ENCODE assay signal across 8 cellular contexts in the genomic region with DNA sequence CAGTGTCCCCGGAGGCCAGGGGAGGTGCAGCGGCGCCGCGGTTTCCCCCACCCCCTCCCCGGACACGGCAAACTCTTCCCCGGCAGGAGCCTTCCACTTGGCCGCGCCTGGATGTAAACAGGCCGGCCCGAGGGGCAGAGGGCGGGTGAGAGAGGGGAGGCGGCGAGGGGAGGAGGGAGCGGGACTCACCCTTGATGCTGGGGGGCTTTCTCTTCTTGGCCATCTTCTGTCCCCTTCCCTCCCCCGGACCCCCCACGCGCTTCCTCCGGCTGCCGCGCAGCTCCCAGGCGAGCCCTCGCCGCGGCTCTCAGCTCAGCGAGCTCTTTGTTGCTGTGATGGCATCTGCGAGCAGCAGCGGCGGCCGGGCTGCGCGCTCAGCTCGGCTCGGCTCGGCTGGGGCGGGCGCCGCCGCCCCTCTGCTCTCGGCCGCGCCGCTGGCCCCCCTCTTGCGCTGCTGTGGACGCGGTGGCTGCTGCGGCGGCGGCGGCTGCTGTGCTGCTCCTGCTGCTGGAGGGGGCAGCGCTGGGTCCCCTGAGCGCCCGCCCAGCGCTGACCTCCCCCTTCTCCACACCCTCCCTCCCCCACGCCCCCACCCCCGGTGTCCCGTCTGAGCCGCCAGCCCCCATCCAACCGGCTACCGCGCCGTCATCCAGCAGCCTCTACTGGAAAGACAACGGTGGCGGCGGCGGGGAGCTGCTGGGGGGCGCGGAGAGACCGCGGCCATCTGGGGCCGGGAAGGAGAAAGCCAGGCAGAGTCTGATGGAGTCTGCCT. TPM values are rescaled to one million over a fixed set of nuclear protein-coding genes. Genes with fewer than 3 reads are reported as not detected.
A peak's percentile ranks its signal among the peaks of the same experiment; 100 is the strongest.
DNase-seq lines count a peak whose midpoint lies in the region; ATAC-seq and TF ChIP-seq lines count a peak whose summit lies in the region.

No MANE protein-coding gene starts in this region.

- no peaks in the 10 kb centered on the region for H3K9me3 ChIP-seq in esophagus squamous epithelium

- peak overlapping the region; percentile 28 for H3K4me3 Mint-ChIP-seq in activated CD4-positive, alpha-beta T cell treated with anti-CD3 and anti-CD28 coated beads, Interleukin-2, amount 10 ng/mL, durations not matched to agents 7 days and 5 days
- peak overlapping the region; percentile 58 to 81 (median 72) for H3K4me3 Mint-ChIP-seq in naive B cell

- no peak for TF ChIP-seq CTCF in HL-60 (IDR thresholded peaks at IDR 0.05; ENCODE audit: insufficient read depth, low read length)
- no peak for TF ChIP-seq CTCF in esophagus squamous epithelium (IDR thresholded peaks at IDR 0.05)

- ATAC-seq in naive B cell (ENCODE audit: low read depth in 2 of 2) = peak; percentile 55 to 62

- H3K27me3 ChIP-seq in HL-60 (ENCODE audit: insufficient read depth, poor library complexity, severe bottlenecking) (peaks cover 44% of the 10 kb centered on the region), esophagus squamous epithelium (peaks cover 0 to 84% (median 14%) of the 10 kb centered on the region in 4 donors)

- 0% methylated on average over 5 to 7 of the region's 72 CpGs for WGBS in esophagus squamous epithelium, 2 donors

- H3K27me3 Mint-ChIP-seq in activated CD4-positive, alpha-beta T cell treated with anti-CD3 and anti-CD28 coated beads, Interleukin-2, amount 10 ng/mL, durations not matched to agents 7 days and 5 days = peaks cover 70% of the 10 kb centered on the region
- peaks cover 66 to 86% (median 77%) of the 10 kb centered on the region in 3 donors for H3K27me3 Mint-ChIP-seq in naive B cell

- no peaks in the 10 kb centered on the region for H3K36me3 ChIP-seq in esophagus squamous epithelium

- H3K36me3 Mint-ChIP-seq in activated CD4-positive, alpha-beta T cell treated with anti-CD3 and anti-CD28 coated beads, Interleukin-2, amount 10 ng/mL, durations not matched to agents 7 days and 5 days (ENCODE audit: low read depth) = no peaks in the 10 kb centered on the region
- H3K36me3 Mint-ChIP-seq in naive B cell = no peaks in the 10 kb centered on the region

- intact Hi-C loops in esophagus squamous epithelium (cut with DNase I) = no loop called here

- H3K9me3 Mint-ChIP-seq in activated CD4-positive, alpha-beta T cell treated with anti-CD3 and anti-CD28 coated beads, Interleukin-2, amount 10 ng/mL, durations not matched to agents 7 days and 5 days = no peaks in the 10 kb centered on the region
- H3K9me3 Mint-ChIP-seq in naive B cell = peaks cover 0 to 14% (median 5%) of the 10 kb centered on the region in 7 donors

- no peak overlapping the region for H3K27ac Mint-ChIP-seq in activated CD4-positive, alpha-beta T cell treated with anti-CD3 and anti-CD28 coated beads, Interleukin-2, amount 10 ng/mL, durations not matched to agents 7 days and 5 days
- H3K27ac Mint-ChIP-seq in naive B cell = no peak overlapping the region

- peak; percentile 10 for DNase-seq in activated CD4-positive, alpha-beta T cell treated with anti-CD3 and anti-CD28 coated beads, Interleukin-2, amount 10 ng/mL, durations not matched to agents 7 days and 5 days
- DNase-seq in activated CD4-positive, alpha-beta T cell treated with anti-CD3 and anti-CD28 coated beads for 1 hour = no peak
- DNase-seq in HL-60 (ENCODE audit: low read depth in 1 of 2, low spot score in 1 of 2) (no peak), esophagus squamous epithelium (lab: John Stamatoyannopoulos, UW) (no peak), naive B cell (no peak), LoVo (ENCODE audit: low spot score) (no peak), DMS114 treated with DMSO at 0.1 percent for 48 hours (lab: John Stamatoyannopoulos, UW; ENCODE audit: unreplicated experiment) (no peak)
- DNase-seq in activated CD8-positive, alpha-beta memory T cell treated with anti-CD3 and anti-CD28 coated beads for 24 hours = peak; percentile 63

- H3K4me1 Mint-ChIP-seq in activated CD4-positive, alpha-beta T cell treated with anti-CD3 and anti-CD28 coated beads, Interleukin-2, amount 10 ng/mL, durations not matched to agents 7 days and 5 days = peaks cover 10% of the 10 kb centered on the region
- peaks cover 17 to 23% (median 20%) of the 10 kb centered on the region in 3 donors for H3K4me1 Mint-ChIP-seq in naive B cell

- no peak for TF ChIP-seq POLR2A in esophagus squamous epithelium (IDR thresholded peaks at IDR 0.05)

- peak overlapping the region; percentile 13 for H3K4me3 ChIP-seq in HL-60 (replicated peaks; ENCODE audit: insufficient read depth, low read length)
- H3K4me3 ChIP-seq in esophagus squamous epithelium = peak overlapping the region; percentile 27 to 64 (median 48)

- H3K4me1 ChIP-seq in esophagus squamous epithelium = peaks cover 19 to 30% (median 21%) of the 10 kb centered on the region in 3 donors

- H3K27ac ChIP-seq in HL-60 (replicated peaks) (no peak overlapping the region), esophagus squamous epithelium (no peak overlapping the region)

- CTCF ChIA-PET in activated CD4-positive, alpha-beta T cell treated with anti-CD3 and anti-CD28 coated beads, Interleukin-2, amount 10 ng/mL, durations not matched to agents 7 days and 5 days (lab: Charles Lee) = no interaction called here

- POLR2A ChIA-PET in activated CD4-positive, alpha-beta T cell treated with anti-CD3 and anti-CD28 coated beads, Interleukin-2, amount 10 ng/mL, durations not matched to agents 7 days and 5 days (lab: Charles Lee) = no interaction called here

RNA-seq across cellular contexts. Expression of a gene that starts 4.9 kb away (rescaled TPM):
- total RNA-seq in activated CD4-positive, alpha-beta T cell treated with anti-CD3 and anti-CD28 coated beads, Interleukin-2, amount 10 ng/mL, durations not matched to agents 7 days and 5 days = not detected
- total RNA-seq in esophagus squamous epithelium = 10 to 100 TPM in 1 of 4 donors, 1 to 10 TPM in 1, under 1 TPM in 2; 0.19 to 12.8 (median 2.6) TPM
- 1 to 10 TPM in 3 of 6 donors, under 1 TPM in 2, not detected in 1; 0.17 to 2.9 (median 1.3) TPM for polyA plus RNA-seq in naive B cell (ENCODE audit: low read depth in 6 of 6)

Comparison
In these comparisons a context has a peak if more than half of its experiments do, and no peak if none do; other contexts are left out.
1. DNase-seq: peak in activated CD4-positive, alpha-beta T cell treated with anti-CD3 and anti-CD28 coated beads, Interleukin-2, amount 10 ng/mL, durations not matched to agents 7 days and 5 days (single experiment) and activated CD8-positive, alpha-beta memory T cell treated with anti-CD3 and anti-CD28 coated beads for 24 hours (single experiment); none in activated CD4-positive, alpha-beta T cell treated with anti-CD3 and anti-CD28 coated beads for 1 hour (single experiment), HL-60 (0 of 2), esophagus squamous epithelium (single experiment), naive B cell (single experiment), LoVo (single experiment) and DMS114 treated with DMSO at 0.1 percent for 48 hours (single experiment).